Comparison of ENCODE assay signal across 1 cellular context in genomic region chr1:75722966-75723365, GRCh38.
TF ChIP-seq lines count a peak whose summit lies in the region.

No MANE protein-coding gene starts in this region.

TF ChIP-seq in H1, 55 proteins besides CTCF, POLR2A, EP300 and RAD21 (continued from another document):
- TF ChIP-seq EGR1 (IDR thresholded peaks at IDR 0.05; ENCODE audit: borderline replicate concordance, low read depth, low read length) (no peak), JUN (IDR thresholded peaks at IDR 0.05; ENCODE audit: low read depth, low read length) (no peak), TCF12 (IDR thresholded peaks at IDR 0.05; ENCODE audit: low read depth, low read length) (no peak), CREB1 (IDR thresholded peaks at IDR 0.05) (no peak), BCL11A (IDR thresholded peaks at IDR 0.05; ENCODE audit: low read depth in 2 of 2, low read length in 2 of 2) (no peak)
